ENCODE assay signal across 35 cellular contexts in the genomic region with DNA sequence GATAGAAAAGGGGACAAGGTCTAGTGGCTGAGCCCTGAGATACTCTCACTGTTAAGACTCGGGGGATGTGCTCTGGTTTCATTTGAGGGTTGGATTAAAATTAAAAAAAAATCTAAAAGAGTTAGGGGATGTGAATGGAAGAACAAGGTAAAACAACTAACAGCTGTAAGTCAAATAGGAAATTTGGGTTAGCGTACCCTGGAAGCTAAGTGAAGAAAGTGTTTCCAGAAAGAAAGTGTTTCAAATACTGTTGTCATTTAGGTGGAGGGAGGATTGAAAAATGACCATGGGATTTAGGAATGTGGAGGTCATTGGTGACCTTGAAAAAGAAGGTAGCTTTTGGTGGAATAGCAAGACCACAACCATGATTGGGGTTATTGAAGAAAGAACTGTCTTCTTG.
"Had no signal": no experiment of that assay in that cellular context is flagged by ENCODE, and none has a peak within 500 bp of the region (broad histone marks: within the 10 kb centered on the region; RNA-seq: fewer than 3 reads in every experiment).

No MANE protein-coding gene starts in this region.

- H3K27ac ChIP-seq: brain microvascular endothelial cell, esophagus muscularis mucosa, foreskin keratinocyte, heart left ventricle, parathyroid adenoma, psoas muscle, stomach, suprapubic skin, tibial artery, upper lobe of right lung, WERI-Rb-1 had no signal

- H3K27ac Mint-ChIP-seq: activated CD4-positive, alpha-beta memory T cell treated with anti-CD3 and anti-CD28 coated beads, Interleukin-2, amount 10 ng/mL, durations not matched to agents 7 days and 5 days; activated CD8-positive, alpha-beta memory T cell treated with anti-CD3 and anti-CD28 coated beads, Interleukin-2, amount 10 ng/mL, durations not matched to agents 7 days and 5 days; activated naive CD4-positive, alpha-beta T cell treated with anti-CD3 and anti-CD28 coated beads for 36 hours; activated naive CD8-positive, alpha-beta T cell treated with anti-CD3 and anti-CD28 coated beads, Interleukin-2, amount 10 ng/mL, durations not matched to agents 7 days and 5 days; mesothelial cell of epicardium; stimulated activated naive B cell treated with anti-CD40 and anti-IgM and Interleukin-4, amounts not matched to agents 10 μg/mL and 1 μg/mL and 100 μg/mL, for 72 hours had no signal

- DNase-seq: activated CD4-positive, alpha-beta memory T cell treated with anti-CD3 and anti-CD28 coated beads, Interleukin-2, amount 10 ng/mL, durations not matched to agents 7 days and 5 days; activated CD4-positive, alpha-beta T cell treated with anti-CD3 and anti-CD28 coated beads for 48 hours; activated CD8-positive, alpha-beta memory T cell treated with anti-CD3 and anti-CD28 coated beads, Interleukin-2, amount 10 ng/mL, durations not matched to agents 7 days and 5 days; activated effector memory CD4-positive, alpha-beta T cell treated with Interleukin-2 at 50 U/mL for 16 hours; activated naive CD4-positive, alpha-beta T cell treated with anti-CD3 and anti-CD28 coated beads for 36 hours; activated naive CD8-positive, alpha-beta T cell treated with anti-CD3 and anti-CD28 coated beads, Interleukin-2, amount 10 ng/mL, durations not matched to agents 7 days and 5 days; brain microvascular endothelial cell; dermis blood vessel endothelial cell; effector CD4-positive, alpha-beta T cell; foreskin keratinocyte; heart left ventricle; hypothalamus; immature natural killer cell; naive B cell; nucleus accumbens; psoas muscle; sigmoid colon; small intestine; stimulated activated CD4-positive, alpha-beta T cell treated with anti-CD3 and anti-CD28 coated beads, Interleukin-1b, Interleukin-23, amount 100 ng/mL, for 48 hours; stimulated activated CD4-positive, alpha-beta T cell treated with anti-CD3 and anti-CD28 coated beads, Interleukin-4, amount 100 ng/mL, for 4 hours; stimulated activated CD8-positive, alpha-beta memory T cell treated with anti-CD3 and anti-CD28 coated beads, Interleukin-4, amount 100 ng/mL, for 48 hours; stimulated activated naive B cell treated with anti-CD40 and anti-IgM and Interleukin-4, amounts not matched to agents 10 μg/mL and 1 μg/mL and 100 μg/mL, for 72 hours; stomach; T-cell; T-helper 9 cell; tibial artery; upper lobe of right lung; WERI-Rb-1 had no signal

- H3K4me1 ChIP-seq: ascending aorta, foreskin keratinocyte, parathyroid adenoma, psoas muscle, tibial artery, upper lobe of right lung had no signal

- H3K27me3 Mint-ChIP-seq: activated CD4-positive, alpha-beta memory T cell treated with anti-CD3 and anti-CD28 coated beads, Interleukin-2, amount 10 ng/mL, durations not matched to agents 7 days and 5 days; activated CD8-positive, alpha-beta memory T cell treated with anti-CD3 and anti-CD28 coated beads, Interleukin-2, amount 10 ng/mL, durations not matched to agents 7 days and 5 days; activated naive CD8-positive, alpha-beta T cell treated with anti-CD3 and anti-CD28 coated beads, Interleukin-2, amount 10 ng/mL, durations not matched to agents 7 days and 5 days; naive B cell; stimulated activated naive B cell treated with anti-CD40 and anti-IgM and Interleukin-4, amounts not matched to agents 10 μg/mL and 1 μg/mL and 100 μg/mL, for 72 hours; T-cell had no signal

- H3K4me3 ChIP-seq: ascending aorta, esophagus muscularis mucosa, heart left ventricle, psoas muscle, sigmoid colon, stomach, suprapubic skin, tibial artery, upper lobe of right lung had no signal

- ATAC-seq: activated CD4-positive, CD25-positive, alpha-beta regulatory T cell treated with anti-CD3 and anti-CD28 coated beads, Interleukin-2, amount 50 U/mL, for 24 hours; activated CD8-positive, alpha-beta memory T cell treated with anti-CD3 and anti-CD28 coated beads, Interleukin-2, amount 10 ng/mL, durations not matched to agents 7 days and 5 days; foreskin keratinocyte; heart left ventricle; psoas muscle; stimulated activated naive B cell treated with anti-CD40 and anti-IgM and Interleukin-4, amounts not matched to agents 10 μg/mL and 1 μg/mL and 100 μg/mL, for 72 hours; T-cell; upper lobe of right lung had no signal

- H3K36me3 ChIP-seq: brain microvascular endothelial cell had no signal

- H3K4me3 Mint-ChIP-seq: activated CD4-positive, alpha-beta memory T cell treated with anti-CD3 and anti-CD28 coated beads, Interleukin-2, amount 10 ng/mL, durations not matched to agents 7 days and 5 days; activated CD8-positive, alpha-beta memory T cell treated with anti-CD3 and anti-CD28 coated beads, Interleukin-2, amount 10 ng/mL, durations not matched to agents 7 days and 5 days; activated naive CD4-positive, alpha-beta T cell treated with anti-CD3 and anti-CD28 coated beads for 36 hours; activated naive CD8-positive, alpha-beta T cell treated with anti-CD3 and anti-CD28 coated beads, Interleukin-2, amount 10 ng/mL, durations not matched to agents 7 days and 5 days; immature natural killer cell; mesothelial cell of epicardium; naive B cell; neural crest cell; stimulated activated naive B cell treated with anti-CD40 and anti-IgM and Interleukin-4, amounts not matched to agents 10 μg/mL and 1 μg/mL and 100 μg/mL, for 72 hours; T-cell had no signal

- H3K9me3 Mint-ChIP-seq: activated CD4-positive, alpha-beta memory T cell treated with anti-CD3 and anti-CD28 coated beads, Interleukin-2, amount 10 ng/mL, durations not matched to agents 7 days and 5 days; activated naive CD4-positive, alpha-beta T cell treated with anti-CD3 and anti-CD28 coated beads for 36 hours; activated naive CD8-positive, alpha-beta T cell treated with anti-CD3 and anti-CD28 coated beads, Interleukin-2, amount 10 ng/mL, durations not matched to agents 7 days and 5 days; immature natural killer cell; mesothelial cell of epicardium; naive B cell; neural crest cell; stimulated activated naive B cell treated with anti-CD40 and anti-IgM and Interleukin-4, amounts not matched to agents 10 μg/mL and 1 μg/mL and 100 μg/mL, for 72 hours; T-cell had no signal

- H3K27me3 ChIP-seq: ascending aorta, brain microvascular endothelial cell, esophagus muscularis mucosa, foreskin keratinocyte, heart left ventricle, sigmoid colon, stomach, suprapubic skin, tibial artery, upper lobe of right lung had no signal

- H3K9me3 ChIP-seq: ascending aorta, esophagus muscularis mucosa, heart left ventricle, psoas muscle, sigmoid colon, stomach, suprapubic skin, tibial artery, upper lobe of right lung had no signal
